ENCODE assay signal across 19 cellular contexts in the genomic region with DNA sequence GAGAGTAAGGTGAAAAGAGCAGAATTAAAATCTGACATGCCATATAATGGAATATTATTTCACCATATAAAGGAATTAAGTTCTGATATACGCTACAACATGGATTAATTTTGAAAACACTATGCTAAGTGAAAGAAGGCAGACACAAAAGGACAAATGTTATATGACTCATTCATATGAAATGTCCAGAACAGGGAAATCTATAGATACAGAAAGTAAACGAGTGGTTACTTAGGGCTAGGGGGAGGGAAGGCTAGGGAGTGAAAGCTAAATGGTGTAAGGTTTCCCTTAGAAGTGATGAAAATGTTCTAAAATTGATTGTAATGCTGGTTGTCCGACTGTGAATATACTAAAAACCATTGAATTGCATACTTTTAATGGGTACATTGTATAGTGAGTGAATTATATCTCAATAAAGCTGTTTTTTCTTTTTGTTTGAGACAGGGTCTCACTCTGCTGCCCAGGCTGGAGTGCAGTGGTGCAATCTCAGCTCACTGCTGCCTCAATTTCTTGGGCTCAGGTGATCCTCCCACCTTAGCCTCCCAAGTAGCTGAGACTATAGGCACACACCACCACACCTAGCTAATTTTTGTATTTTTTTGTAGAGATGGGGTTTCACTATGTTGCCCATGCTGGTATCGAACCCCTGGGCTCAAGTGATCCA. TPM values are rescaled to one million over a fixed set of nuclear protein-coding genes. Genes with fewer than 3 reads are reported as not detected.
DNase-seq lines count a peak whose midpoint lies in the region; ATAC-seq, FAIRE-seq and TF ChIP-seq lines count a peak whose summit lies in the region.
"Had no signal": no experiment of that assay in that cellular context is flagged by ENCODE, and none has a peak within 500 bp of the region (broad histone marks: within the 10 kb centered on the region; RNA-seq: fewer than 3 reads in every experiment).

No MANE protein-coding gene starts in this region.

- BruUV-seq in Panc1 (replicated peaks; lab: Mats Ljungman, UMichigan) (no TSS peak), OCI-LY7 (replicated peaks; lab: Mats Ljungman, UMichigan) (no TSS peak)

- no peak for FAIRE-seq in keratinocyte (lab: Jason Lieb, UNC)

- peak overlapping the region; percentile 25 for H3K4me2 ChIP-seq in keratinocyte (ENCODE audit: control insufficient read depth, extremely low read depth, insufficient read depth, low read depth, low read length)
- H3K4me2 ChIP-seq in OCI-LY7 (ENCODE audit: low read length) = no peak overlapping the region

- H3K27me3 Mint-ChIP-seq in chondrocyte (ENCODE audit: low read depth) = no peaks in the 10 kb centered on the region
- H3K27me3 Mint-ChIP-seq: central memory CD8-positive, alpha-beta T cell had no signal

- H3K4me1 ChIP-seq in Panc1 (ENCODE audit: control insufficient read depth, insufficient read depth, low read length) (no peaks in the 10 kb centered on the region; the same call in 1 of the 2 replicates), keratinocyte (ENCODE audit: control insufficient read depth, extremely low read depth, insufficient read depth, low read length) (peaks cover 11% of the 10 kb centered on the region), OCI-LY7 (ENCODE audit: insufficient read depth, low read length, poor library complexity, severe bottlenecking) (no peaks in the 10 kb centered on the region)
- H3K4me1 ChIP-seq: parathyroid adenoma had no signal

- H3K9ac ChIP-seq in keratinocyte (ENCODE audit: control insufficient read depth, extremely low read depth, insufficient read depth, low read length) = no peak overlapping the region
- H3K9ac ChIP-seq: parathyroid adenoma had no signal

- CTCF ChIA-PET in Panc1 (lab: Charles Lee) (no interaction called here), OCI-LY7 (lab: Charles Lee; ENCODE audit: unreplicated experiment) (no interaction called here)

- peaks cover 3% of the 10 kb centered on the region for H3K36me3 Mint-ChIP-seq in chondrocyte (ENCODE audit: low read depth)
- H3K36me3 Mint-ChIP-seq: activated naive CD4-positive, alpha-beta T cell treated with anti-CD3 and anti-CD28 coated beads, Interleukin-2, amount 10 ng/mL, durations not matched to agents 7 days and 5 days had no signal

- H3K27ac ChIP-seq in Panc1 (ENCODE audit: low read length) (no peak overlapping the region), keratinocyte (ENCODE audit: control insufficient read depth, insufficient read depth, low read length) (no peak overlapping the region), OCI-LY7 (ENCODE audit: low read depth, low read length, poor library complexity, severe bottlenecking) (no peak overlapping the region)
- H3K27ac ChIP-seq: C4-2B, left ventricle myocardium inferior, parathyroid adenoma had no signal

- DNase-seq in HCEC 1CT (peak; percentile 47), Panc1 (ENCODE audit: low read depth, low spot score) (no peak), chondrocyte (ENCODE audit: low spot score) (no peak), keratinocyte (ENCODE audit: low read depth, low spot score) (no peak), left ventricle myocardium superior (no peak), H7 (no peak), OCI-LY7 (ENCODE audit: low spot score) (no peak)
- DNase-seq: activated CD4-positive, alpha-beta T cell treated with anti-CD3 and anti-CD28 coated beads for 4 hours; activated naive CD4-positive, alpha-beta T cell treated with anti-CD3 and anti-CD28 coated beads, Interleukin-2, amount 10 ng/mL, durations not matched to agents 7 days and 5 days; hippocampal formation; left ventricle myocardium inferior; NCI-H1694; NCI-H524; stimulated activated CD4-positive, alpha-beta T cell treated with anti-CD3 and anti-CD28 coated beads, Interleukin-12 subunit alpha, Interleukin-12 subunit beta, amount 100 ng/mL, for 4 hours; T-helper 9 cell had no signal

- dilution Hi-C loops in keratinocyte (cut with MboI; ENCODE audit: extremely low pct_ligation_motif_present, low sequenced_read_pairs) = no loop called here

- H3K9me1 ChIP-seq in keratinocyte (ENCODE audit: control insufficient read depth, extremely low read depth, insufficient read depth, low read length) = no peaks in the 10 kb centered on the region

- POLR2A ChIA-PET in Panc1 (lab: Charles Lee) (no interaction called here), OCI-LY7 (lab: Charles Lee) (interaction anchor here (0.8 to 1.4 kb wide), 2 partner anchors 12 to 27 kb away, joined by 3 to 10 read pairs; no protein-coding TSS in a partner anchor)

- peak overlapping the region; percentile 77 for H3K27ac Mint-ChIP-seq in chondrocyte (ENCODE audit: unreplicated experiment)
- H3K27ac Mint-ChIP-seq: activated naive CD4-positive, alpha-beta T cell treated with anti-CD3 and anti-CD28 coated beads, Interleukin-2, amount 10 ng/mL, durations not matched to agents 7 days and 5 days had no signal

- H4K20me1 ChIP-seq in keratinocyte (ENCODE audit: control insufficient read depth, extremely low read depth, insufficient read depth, low read length) = no peaks in the 10 kb centered on the region
- no peaks in the 10 kb centered on the region for H4K20me1 ChIP-seq in OCI-LY7 (ENCODE audit: insufficient read depth, low read length)

- no peaks in the 10 kb centered on the region for H3K9me3 ChIP-seq in Panc1 (ENCODE audit: control insufficient read depth, insufficient read depth, low read depth, low read length)
- peaks cover 2% of the 10 kb centered on the region for H3K9me3 ChIP-seq in keratinocyte (ENCODE audit: control insufficient read depth, low read depth, low read length)
- no peaks in the 10 kb centered on the region for H3K9me3 ChIP-seq in OCI-LY7 (ENCODE audit: low read length)

- H2AFZ ChIP-seq in keratinocyte (ENCODE audit: control insufficient read depth, low read length) (no peak overlapping the region), OCI-LY7 (ENCODE audit: low read length) (no peak overlapping the region)
- H2AFZ ChIP-seq: parathyroid adenoma had no signal

- H3K36me3 ChIP-seq in Panc1 (ENCODE audit: control insufficient read depth, insufficient read depth, low read length) (no peaks in the 10 kb centered on the region), keratinocyte (ENCODE audit: control insufficient read depth in 2 of 2, extremely low read depth in 1 of 2, insufficient read depth in 2 of 2, low read length in 2 of 2) (no peaks in the 10 kb centered on the region), H7 (replicated peaks; ENCODE audit: control insufficient read depth, insufficient read depth, low read length) (no peaks in the 10 kb centered on the region), OCI-LY7 (ENCODE audit: insufficient read depth, low read length) (no peaks in the 10 kb centered on the region)

- peaks cover 14% of the 10 kb centered on the region for H3K9me3 Mint-ChIP-seq in chondrocyte (ENCODE audit: low read depth)
- H3K9me3 Mint-ChIP-seq: central memory CD8-positive, alpha-beta T cell had no signal

- ATAC-seq in Panc1 (0 out of 2 replicates have a peak, but pooled peaks have one; percentile 39), left ventricle myocardium superior (no peak), HG02938 (IDR thresholded peaks at IDR 0.05; ENCODE audit: unreplicated experiment) (no peak)

- H3K79me2 ChIP-seq in keratinocyte (ENCODE audit: control insufficient read depth, insufficient read depth, low read length) (no peaks in the 10 kb centered on the region), OCI-LY7 (ENCODE audit: insufficient read depth, low read depth, low read length) (no peaks in the 10 kb centered on the region)
- H3K79me2 ChIP-seq: parathyroid adenoma had no signal

- in situ Hi-C loops in Panc1 (cut with HindIII; ENCODE audit: low pct_unique_long_range_greater_than_20kb, low sequenced_read_pairs) = no loop called here

- no peak overlapping the region for H3K4me3 ChIP-seq in Panc1 (ENCODE audit: low read depth in 2 of 2, low read length in 2 of 2)
- no peak overlapping the region for H3K4me3 ChIP-seq in keratinocyte (ENCODE audit: control insufficient read depth in 2 of 3, extremely low read depth in 1 of 3, insufficient read depth in 2 of 3, low read depth in 1 of 3, low read length in 3 of 3)
- no peak overlapping the region for H3K4me3 ChIP-seq in H7 (ENCODE audit: insufficient read depth, low read depth, low read length)
- no peak overlapping the region for H3K4me3 ChIP-seq in OCI-LY7 (ENCODE audit: low read depth, low read length, poor library complexity, severe bottlenecking)
- H3K4me3 ChIP-seq: left ventricle myocardium inferior had no signal

- peaks cover 11% of the 10 kb centered on the region for H3K4me1 Mint-ChIP-seq in chondrocyte (ENCODE audit: low read depth)
- H3K4me1 Mint-ChIP-seq: activated naive CD4-positive, alpha-beta T cell treated with anti-CD3 and anti-CD28 coated beads, Interleukin-2, amount 10 ng/mL, durations not matched to agents 7 days and 5 days; central memory CD8-positive, alpha-beta T cell had no signal

- H3K9me2 ChIP-seq in OCI-LY7 (ENCODE audit: insufficient read depth, low read length) = no peaks in the 10 kb centered on the region

- no peak overlapping the region for H3K4me3 Mint-ChIP-seq in chondrocyte (ENCODE audit: unreplicated experiment)
- H3K4me3 Mint-ChIP-seq: activated naive CD4-positive, alpha-beta T cell treated with anti-CD3 and anti-CD28 coated beads, Interleukin-2, amount 10 ng/mL, durations not matched to agents 7 days and 5 days; central memory CD8-positive, alpha-beta T cell had no signal

- no peak for TF ChIP-seq CTCF in Panc1 (IDR thresholded peaks at IDR 0.05)
- TF ChIP-seq CTCF in chondrocyte (IDR thresholded peaks at IDR 0.05) = no peak
- TF ChIP-seq CTCF in keratinocyte (optimal IDR thresholded peaks at IDR 0.05 in 1 of 3, IDR thresholded peaks at IDR 0.05 in 1 of 3, conservative IDR thresholded peaks at IDR 0.05 in 1 of 3; ENCODE audit: extremely low read depth in 1 of 3, insufficient read depth in 2 of 3, low read length in 3 of 3) = no peak
- TF ChIP-seq CTCF in OCI-LY7 (conservative IDR thresholded peaks at IDR 0.05; ENCODE audit: low read length) = no peak

- intact Hi-C loops in Panc1 (cut with micrococcal nuclease; ENCODE audit: unreplicated experiment) (no loop called here), left ventricle myocardium superior (cut with micrococcal nuclease) (no loop called here), OCI-LY7 (cut with micrococcal nuclease; ENCODE audit: unreplicated experiment) (no loop called here)

- H3K27me3 ChIP-seq in Panc1 (ENCODE audit: control insufficient read depth, insufficient read depth, low read length) = no peaks in the 10 kb centered on the region
- H3K27me3 ChIP-seq in keratinocyte (ENCODE audit: control insufficient read depth, extremely low read depth, insufficient read depth, low read length) = no peaks in the 10 kb centered on the region
- no peaks in the 10 kb centered on the region; the same call in 1 of the 2 replicates for H3K27me3 ChIP-seq in H7 (ENCODE audit: control insufficient read depth, insufficient read depth, low read length)

RNA-seq across cellular contexts. Expression of a gene that starts 8.2 kb away (rescaled TPM):
- total RNA-seq in Panc1 (2021; ENCODE audit: unreplicated experiment) (not detected), chondrocyte (not detected in 3 replicates), left ventricle myocardium superior (0.47 TPM), OCI-LY7 (2022) (not detected in 2 replicates)
- polyA plus RNA-seq in Panc1 (2012; ENCODE audit: insufficient read length) = not detected
- polyA plus RNA-seq in keratinocyte = 0.01 to 0.05 TPM in 2 of 3 replicates, not detected in the other
- polyA plus RNA-seq in keratinocyte (2011; ENCODE audit: low read depth) = not detected
- 0.03 TPM in 1 of 2 replicates, not detected in the other for polyA plus RNA-seq in keratinocyte (2011; cell fraction: cytosol; rRNA removed)
- not detected in 2 replicates for polyA plus RNA-seq in keratinocyte (2011; cell fraction: nucleus; rRNA removed)
- 0.08 TPM in 1 of 2 replicates, not detected in the other for polyA plus RNA-seq in keratinocyte (2012; ENCODE audit: low replicate concordance)
- not detected in 3 replicates for polyA minus RNA-seq in keratinocyte
- polyA minus RNA-seq in keratinocyte (2011; cell fraction: cytosol; rRNA and poly(A)+ RNA removed) = not detected
- not detected in 2 replicates for polyA minus RNA-seq in keratinocyte (2011; cell fraction: nucleus; rRNA and poly(A)+ RNA removed)
- total RNA-seq in H7 (2014; rRNA removed; shearing (Covaris generic)) = 1.2 TPM in 2 replicates
- not detected in 2 replicates for total RNA-seq in OCI-LY7 (2014; rRNA removed; shearing (Covaris generic))

RNA-seq across cellular contexts. Expression of a gene that starts 31.7 kb away (rescaled TPM):
- total RNA-seq in Panc1 (2021; ENCODE audit: unreplicated experiment) = 25.7 TPM
- polyA plus RNA-seq in Panc1 (2012; ENCODE audit: insufficient read length) = 20.6 TPM
- total RNA-seq in chondrocyte = 17.5 to 19.3 TPM (median 18.4 TPM) in 3 replicates
- 14.1 to 18.8 TPM (median 16.7 TPM) in 3 replicates for polyA plus RNA-seq in keratinocyte
- polyA plus RNA-seq in keratinocyte (2011; ENCODE audit: low read depth) = 7.7 TPM
- 12.2 and 12.8 TPM in 2 replicates for polyA plus RNA-seq in keratinocyte (2011; cell fraction: cytosol; rRNA removed)
- polyA plus RNA-seq in keratinocyte (2011; cell fraction: nucleus; rRNA removed) = 21.2 and 24.7 TPM in 2 replicates
- 11.4 and 16.6 TPM in 2 replicates for polyA plus RNA-seq in keratinocyte (2012; ENCODE audit: low replicate concordance)
- 7.4 to 15.6 TPM (median 7.6 TPM) in 3 replicates for polyA minus RNA-seq in keratinocyte
- 12.5 TPM for polyA minus RNA-seq in keratinocyte (2011; cell fraction: cytosol; rRNA and poly(A)+ RNA removed)
- polyA minus RNA-seq in keratinocyte (2011; cell fraction: nucleus; rRNA and poly(A)+ RNA removed) = 6.9 and 8.9 TPM in 2 replicates
- total RNA-seq in left ventricle myocardium superior = 10.6 TPM
- total RNA-seq in H7 (2014; rRNA removed; shearing (Covaris generic)) = 57.0 and 65.8 TPM in 2 replicates
- 118 and 136 TPM in 2 replicates for total RNA-seq in OCI-LY7 (2014; rRNA removed; shearing (Covaris generic))
- total RNA-seq in OCI-LY7 (2022) = 69.2 and 78.0 TPM in 2 replicates
